ENCODE assay signal across 8 cellular contexts in genomic region chr2:111505243-111505642, GRCh38.
DNase-seq lines count a peak whose midpoint lies in the region; ATAC-seq and TF ChIP-seq lines count a peak whose summit lies in the region.
"Not testable (repeated sequence)": the region's sequence is repeated elsewhere in the genome, so short reads cannot be mapped to it uniquely, and the experiment has no call there.

No MANE protein-coding gene starts in this region.

- not testable (repeated sequence) for H3K23ac ChIP-seq in mesenchymal stem cell (ENCODE audit: low read length in 2 of 2)

- not testable (repeated sequence) for H3K9ac ChIP-seq in mesenchymal stem cell (ENCODE audit: low read length)

- not testable (repeated sequence) for H2BK120ac ChIP-seq in mesenchymal stem cell (ENCODE audit: low read depth, low read length)

- not testable (repeated sequence) for H3K9me3 ChIP-seq in RWPE2 (ENCODE audit: severe bottlenecking); mesenchymal stem cell (ENCODE audit: control insufficient read depth, low read length)

- H3K18ac ChIP-seq in mesenchymal stem cell (ENCODE audit: low read depth in 1 of 2, low read length in 2 of 2) = not testable (repeated sequence)

- not testable (repeated sequence) for H3K14ac ChIP-seq in mesenchymal stem cell (ENCODE audit: low read length in 2 of 2)

- not testable (repeated sequence) for H3K36me3 ChIP-seq in RWPE2 (ENCODE audit: low read depth); mesenchymal stem cell (ENCODE audit: control insufficient read depth in 1 of 2, insufficient read depth in 2 of 2, low read depth in 1 of 2, low read length in 2 of 2)

- CTCF ChIA-PET in activated CD4-positive, alpha-beta T cell treated with anti-CD3 and anti-CD28 coated beads, Interleukin-2, amount 10 ng/mL, durations not matched to agents 7 days and 5 days (lab: Charles Lee) = interaction anchor here (1.2 kb wide), 1 partner anchor 197 kb away, joined by 3 read pairs; no protein-coding TSS in a partner anchor
- CTCF ChIA-PET in activated CD8-positive, alpha-beta memory T cell treated with anti-CD3 and anti-CD28 coated beads, Interleukin-2, amount 10 ng/mL, durations not matched to agents 7 days and 5 days (lab: Charles Lee) = not testable (repeated sequence)

- peak overlapping the region; percentile 37 for H3K27ac ChIP-seq in RWPE2 (ENCODE audit: poor library complexity, severe bottlenecking)
- H3K27ac ChIP-seq in mesenchymal stem cell (ENCODE audit: low read length, poor library complexity, severe bottlenecking) = not testable (repeated sequence)

- peaks cover 21% of the 10 kb centered on the region for H3K4me1 Mint-ChIP-seq in HFFc6 (ENCODE audit: low read depth)
- H3K4me1 Mint-ChIP-seq in activated CD4-positive, alpha-beta T cell treated with anti-CD3 and anti-CD28 coated beads, Interleukin-2, amount 10 ng/mL, durations not matched to agents 7 days and 5 days = peaks cover 27% of the 10 kb centered on the region
- H3K4me1 Mint-ChIP-seq in activated CD8-positive, alpha-beta memory T cell treated with anti-CD3 and anti-CD28 coated beads, Interleukin-2, amount 10 ng/mL, durations not matched to agents 7 days and 5 days = peaks cover 39% of the 10 kb centered on the region
- H3K4me1 Mint-ChIP-seq in activated T-cell treated with anti-CD3 and anti-CD28 coated beads, Interleukin-2, amount 50 U/mL, for 72 hours (ENCODE audit: low read depth) = peaks cover 36% of the 10 kb centered on the region
- peaks cover 16% of the 10 kb centered on the region for H3K4me1 Mint-ChIP-seq in activated naive CD4-positive, alpha-beta T cell treated with anti-CD3 and anti-CD28 coated beads, Interleukin-2, amount 50 U/mL, for 24 hours
- H3K4me1 Mint-ChIP-seq in stimulated activated effector memory CD8-positive, alpha-beta T cell treated with anti-CD3 and anti-CD28 coated beads, Interleukin-12 subunit alpha, Interleukin-12 subunit beta, amount 100 ng/mL, for 72 hours = peaks cover 41% of the 10 kb centered on the region

- H3K27me3 ChIP-seq in RWPE2 (ENCODE audit: insufficient read depth, poor library complexity, severe bottlenecking); mesenchymal stem cell (ENCODE audit: control insufficient read depth in 1 of 2, insufficient read depth in 1 of 2, low read length in 2 of 2): not testable (repeated sequence)

- not testable (repeated sequence) for H3K4ac ChIP-seq in mesenchymal stem cell (ENCODE audit: low read depth in 1 of 2, low read length in 2 of 2)

- H2AK5ac ChIP-seq in mesenchymal stem cell (ENCODE audit: low read length, severe bottlenecking) = not testable (repeated sequence)

- H2BK5ac ChIP-seq in mesenchymal stem cell (ENCODE audit: low read depth, low read length, poor library complexity, severe bottlenecking) = not testable (repeated sequence)

- H3K79me1 ChIP-seq in mesenchymal stem cell (replicated peaks; ENCODE audit: low read length, poor library complexity, severe bottlenecking) = not testable (repeated sequence)

- H3K4me1 ChIP-seq in RWPE2 (ENCODE audit: insufficient read depth, poor library complexity, severe bottlenecking); mesenchymal stem cell (ENCODE audit: control insufficient read depth, insufficient read depth, low read depth, low read length): not testable (repeated sequence)

- H3K4me2 ChIP-seq in mesenchymal stem cell (ENCODE audit: low read length, poor library complexity, severe bottlenecking) = not testable (repeated sequence)

- H3K4me3 Mint-ChIP-seq in HFFc6; activated CD4-positive, alpha-beta T cell treated with anti-CD3 and anti-CD28 coated beads, Interleukin-2, amount 10 ng/mL, durations not matched to agents 7 days and 5 days; activated CD8-positive, alpha-beta memory T cell treated with anti-CD3 and anti-CD28 coated beads, Interleukin-2, amount 10 ng/mL, durations not matched to agents 7 days and 5 days: not testable (repeated sequence)
- H3K4me3 Mint-ChIP-seq in activated T-cell treated with anti-CD3 and anti-CD28 coated beads, Interleukin-2, amount 50 U/mL, for 72 hours = peak overlapping the region; percentile 7 to 39
- H3K4me3 Mint-ChIP-seq in activated naive CD4-positive, alpha-beta T cell treated with anti-CD3 and anti-CD28 coated beads, Interleukin-2, amount 50 U/mL, for 24 hours = peak overlapping the region; percentile 45
- H3K4me3 Mint-ChIP-seq in stimulated activated effector memory CD8-positive, alpha-beta T cell treated with anti-CD3 and anti-CD28 coated beads, Interleukin-12 subunit alpha, Interleukin-12 subunit beta, amount 100 ng/mL, for 72 hours = peak overlapping the region; percentile 5

- H2BK12ac ChIP-seq in mesenchymal stem cell (ENCODE audit: low read length in 2 of 2) = not testable (repeated sequence)

- H3K27me3 Mint-ChIP-seq in HFFc6 (ENCODE audit: insufficient read depth); activated CD4-positive, alpha-beta T cell treated with anti-CD3 and anti-CD28 coated beads, Interleukin-2, amount 10 ng/mL, durations not matched to agents 7 days and 5 days; activated CD8-positive, alpha-beta memory T cell treated with anti-CD3 and anti-CD28 coated beads, Interleukin-2, amount 10 ng/mL, durations not matched to agents 7 days and 5 days; activated naive CD4-positive, alpha-beta T cell treated with anti-CD3 and anti-CD28 coated beads, Interleukin-2, amount 50 U/mL, for 24 hours: not testable (repeated sequence)
- H3K27me3 Mint-ChIP-seq in activated T-cell treated with anti-CD3 and anti-CD28 coated beads, Interleukin-2, amount 50 U/mL, for 72 hours (ENCODE audit: low read depth) = peaks cover 18% of the 10 kb centered on the region

- not testable (repeated sequence) for ATAC-seq in RWPE2 (ENCODE audit: low read depth); activated CD8-positive, alpha-beta memory T cell treated with anti-CD3 and anti-CD28 coated beads, Interleukin-2, amount 10 ng/mL, durations not matched to agents 7 days and 5 days; stimulated activated effector memory CD8-positive, alpha-beta T cell treated with anti-CD3 and anti-CD28 coated beads, Interleukin-12 subunit alpha, Interleukin-12 subunit beta, amount 100 ng/mL, for 72 hours
- ATAC-seq in activated T-cell treated with anti-CD3 and anti-CD28 coated beads, Interleukin-2, amount 50 U/mL, for 72 hours (replicated peaks in 1 of 2) = peak; percentile 46 to 51

- not testable (repeated sequence) for TF ChIP-seq CTCF in HFFc6 (IDR thresholded peaks at IDR 0.05); RWPE2 (IDR thresholded peaks at IDR 0.05; ENCODE audit: poor library complexity, severe bottlenecking)

- WGBS in mesenchymal stem cell = 94% methylated on average over 3 of the region's 4 CpGs

- peak overlapping the region; percentile 23 for H2BK15ac ChIP-seq in mesenchymal stem cell (ENCODE audit: low read depth, poor library complexity, severe bottlenecking)

- POLR2A ChIA-PET in activated CD4-positive, alpha-beta T cell treated with anti-CD3 and anti-CD28 coated beads, Interleukin-2, amount 10 ng/mL, durations not matched to agents 7 days and 5 days (lab: Charles Lee) = not testable (repeated sequence)

- H3K36me3 Mint-ChIP-seq in HFFc6 (ENCODE audit: low read depth); activated CD4-positive, alpha-beta T cell treated with anti-CD3 and anti-CD28 coated beads, Interleukin-2, amount 10 ng/mL, durations not matched to agents 7 days and 5 days (ENCODE audit: low read depth); activated CD8-positive, alpha-beta memory T cell treated with anti-CD3 and anti-CD28 coated beads, Interleukin-2, amount 10 ng/mL, durations not matched to agents 7 days and 5 days; activated T-cell treated with anti-CD3 and anti-CD28 coated beads, Interleukin-2, amount 50 U/mL, for 72 hours (ENCODE audit: insufficient read depth in 2 of 2); activated naive CD4-positive, alpha-beta T cell treated with anti-CD3 and anti-CD28 coated beads, Interleukin-2, amount 50 U/mL, for 24 hours; stimulated activated effector memory CD8-positive, alpha-beta T cell treated with anti-CD3 and anti-CD28 coated beads, Interleukin-12 subunit alpha, Interleukin-12 subunit beta, amount 100 ng/mL, for 72 hours: not testable (repeated sequence)

- H3K9me3 Mint-ChIP-seq in HFFc6; activated CD4-positive, alpha-beta T cell treated with anti-CD3 and anti-CD28 coated beads, Interleukin-2, amount 10 ng/mL, durations not matched to agents 7 days and 5 days; activated CD8-positive, alpha-beta memory T cell treated with anti-CD3 and anti-CD28 coated beads, Interleukin-2, amount 10 ng/mL, durations not matched to agents 7 days and 5 days (ENCODE audit: low read depth); activated T-cell treated with anti-CD3 and anti-CD28 coated beads, Interleukin-2, amount 50 U/mL, for 72 hours; activated naive CD4-positive, alpha-beta T cell treated with anti-CD3 and anti-CD28 coated beads, Interleukin-2, amount 50 U/mL, for 24 hours; stimulated activated effector memory CD8-positive, alpha-beta T cell treated with anti-CD3 and anti-CD28 coated beads, Interleukin-12 subunit alpha, Interleukin-12 subunit beta, amount 100 ng/mL, for 72 hours: not testable (repeated sequence)

- not testable (repeated sequence) for DNase-seq in HFFc6; RWPE2 (ENCODE audit: low spot score); activated CD4-positive, alpha-beta T cell treated with anti-CD3 and anti-CD28 coated beads, Interleukin-2, amount 10 ng/mL, durations not matched to agents 7 days and 5 days; activated CD8-positive, alpha-beta memory T cell treated with anti-CD3 and anti-CD28 coated beads, Interleukin-2, amount 10 ng/mL, durations not matched to agents 7 days and 5 days; mesenchymal stem cell
- DNase-seq in activated T-cell treated with anti-CD3 and anti-CD28 coated beads, Interleukin-2, amount 50 U/mL, for 72 hours = peak; percentile 31 to 38
- DNase-seq in stimulated activated effector memory CD8-positive, alpha-beta T cell treated with anti-CD3 and anti-CD28 coated beads, Interleukin-12 subunit alpha, Interleukin-12 subunit beta, amount 100 ng/mL, for 72 hours (ENCODE audit: low spot score in 2 of 2) = peak in 1 of 2 donors; percentile 48

- H3K27ac Mint-ChIP-seq in HFFc6 = peak overlapping the region; percentile 54; the same call in 1 of the 2 replicates
- H3K27ac Mint-ChIP-seq in activated CD4-positive, alpha-beta T cell treated with anti-CD3 and anti-CD28 coated beads, Interleukin-2, amount 10 ng/mL, durations not matched to agents 7 days and 5 days = peak overlapping the region; percentile 81
- peak overlapping the region; percentile 47 for H3K27ac Mint-ChIP-seq in activated CD8-positive, alpha-beta memory T cell treated with anti-CD3 and anti-CD28 coated beads, Interleukin-2, amount 10 ng/mL, durations not matched to agents 7 days and 5 days
- H3K27ac Mint-ChIP-seq in activated T-cell treated with anti-CD3 and anti-CD28 coated beads, Interleukin-2, amount 50 U/mL, for 72 hours; stimulated activated effector memory CD8-positive, alpha-beta T cell treated with anti-CD3 and anti-CD28 coated beads, Interleukin-12 subunit alpha, Interleukin-12 subunit beta, amount 100 ng/mL, for 72 hours: not testable (repeated sequence)
- peak overlapping the region; percentile 82 for H3K27ac Mint-ChIP-seq in activated naive CD4-positive, alpha-beta T cell treated with anti-CD3 and anti-CD28 coated beads, Interleukin-2, amount 50 U/mL, for 24 hours

- not testable (repeated sequence) for H2AFZ ChIP-seq in mesenchymal stem cell (ENCODE audit: low read depth, low read length)

- H4K8ac ChIP-seq in mesenchymal stem cell (ENCODE audit: low read length) = not testable (repeated sequence)

- not testable (repeated sequence) for H4K91ac ChIP-seq in mesenchymal stem cell (ENCODE audit: low read length)

- H3K4me3 ChIP-seq in RWPE2 (ENCODE audit: severe bottlenecking); mesenchymal stem cell (ENCODE audit: insufficient read depth in 1 of 2, low read depth in 1 of 2, low read length in 2 of 2): not testable (repeated sequence)
